ENCODE assay signal across 15 cellular contexts in genomic region chr2:31258351-31258750, GRCh38. TPM values are rescaled to one million over a fixed set of nuclear protein-coding genes. Genes with fewer than 3 reads are reported as not detected.
DNase-seq lines count a peak whose midpoint lies in the region; ATAC-seq and TF ChIP-seq lines count a peak whose summit lies in the region.
"Had no signal": no experiment of that assay in that cellular context is flagged by ENCODE, and none has a peak within 500 bp of the region (broad histone marks: within the 10 kb centered on the region; RNA-seq: fewer than 3 reads in every experiment).

No MANE protein-coding gene starts in this region.

- TF ChIP-seq EP300 in tibial nerve (IDR thresholded peaks at IDR 0.05), result no peak

- H3K4me1 ChIP-seq in tibial nerve, result no peaks in the 10 kb centered on the region

- no peak overlapping the region for H3K4me3 Mint-ChIP-seq in stimulated activated effector memory CD8-positive, alpha-beta T cell treated with anti-CD3 and anti-CD28 coated beads, Interleukin-12 subunit alpha, Interleukin-12 subunit beta, amount 100 ng/mL, for 72 hours
- H3K4me3 Mint-ChIP-seq: naive thymus-derived CD4-positive, alpha-beta T cell had no signal

- WGBS in tibial nerve, 2 donors, result 71 to 82% methylated on average over 5 of the region's 5 CpGs

- DNase-seq in stimulated activated effector memory CD8-positive, alpha-beta T cell treated with anti-CD3 and anti-CD28 coated beads, Interleukin-12 subunit alpha, Interleukin-12 subunit beta, amount 100 ng/mL, for 72 hours (ENCODE audit: low spot score in 2 of 2), result no peak
- DNase-seq in tibial nerve (ENCODE audit: low spot score in 2 of 2), result no peak
- DNase-seq in activated naive CD4-positive, alpha-beta T cell treated with Interleukin-2 at 50 U/mL for 16 hours, result no peak
- DNase-seq in NOMO-1 treated with dmso at 0.1 percent for 144 hours (lab: John Stamatoyannopoulos, UW; ENCODE audit: unreplicated experiment), result no peak
- DNase-seq: activated CD4-positive, alpha-beta T cell treated with anti-CD3 and anti-CD28 coated beads, Interleukin-2, amount 50 U/mL, for 1 hour; activated gamma-delta T cell; GM23248; left colon; naive thymus-derived CD4-positive, alpha-beta T cell; T-helper 1 cell had no signal

- H3K27ac Mint-ChIP-seq in stimulated activated effector memory CD8-positive, alpha-beta T cell treated with anti-CD3 and anti-CD28 coated beads, Interleukin-12 subunit alpha, Interleukin-12 subunit beta, amount 100 ng/mL, for 72 hours, result no peak overlapping the region
- H3K27ac Mint-ChIP-seq: naive thymus-derived CD4-positive, alpha-beta T cell had no signal

- no peak overlapping the region for H3K27ac ChIP-seq in tibial nerve
- H3K27ac ChIP-seq: cardiac muscle cell, GM23248 had no signal

- no peaks in the 10 kb centered on the region for H3K9me3 Mint-ChIP-seq in stimulated activated effector memory CD8-positive, alpha-beta T cell treated with anti-CD3 and anti-CD28 coated beads, Interleukin-12 subunit alpha, Interleukin-12 subunit beta, amount 100 ng/mL, for 72 hours
- H3K9me3 Mint-ChIP-seq: naive thymus-derived CD4-positive, alpha-beta T cell had no signal

- H3K36me3 Mint-ChIP-seq in stimulated activated effector memory CD8-positive, alpha-beta T cell treated with anti-CD3 and anti-CD28 coated beads, Interleukin-12 subunit alpha, Interleukin-12 subunit beta, amount 100 ng/mL, for 72 hours, result no peaks in the 10 kb centered on the region

- H3K4me1 Mint-ChIP-seq in stimulated activated effector memory CD8-positive, alpha-beta T cell treated with anti-CD3 and anti-CD28 coated beads, Interleukin-12 subunit alpha, Interleukin-12 subunit beta, amount 100 ng/mL, for 72 hours, result no peaks in the 10 kb centered on the region

- TF ChIP-seq CTCF in tibial nerve (IDR thresholded peaks at IDR 0.05), result no peak

- no peak overlapping the region for H3K4me3 ChIP-seq in tibial nerve
- H3K4me3 ChIP-seq: cardiac muscle cell, GM23248 had no signal

- no peaks in the 10 kb centered on the region for H3K9me3 ChIP-seq in tibial nerve

- ATAC-seq in GM18909 (IDR thresholded peaks at IDR 0.05; ENCODE audit: poor library complexity, unreplicated experiment) (peak; percentile 49), GM21717 (IDR thresholded peaks at IDR 0.05; ENCODE audit: unreplicated experiment) (peak; percentile 58), HG03175 (IDR thresholded peaks at IDR 0.05; ENCODE audit: unreplicated experiment) (peak; percentile 38)
- ATAC-seq in stimulated activated effector memory CD8-positive, alpha-beta T cell treated with anti-CD3 and anti-CD28 coated beads, Interleukin-12 subunit alpha, Interleukin-12 subunit beta, amount 100 ng/mL, for 72 hours, result peak; percentile 46
- ATAC-seq: left colon; naive thymus-derived CD4-positive, alpha-beta T cell; sciatic nerve had no signal

- TF ChIP-seq POLR2A in tibial nerve (IDR thresholded peaks at IDR 0.05), result no peak

- H3K27me3 ChIP-seq in tibial nerve, result no peaks in the 10 kb centered on the region
- H3K27me3 ChIP-seq: cardiac muscle cell had no signal

- H3K36me3 ChIP-seq in tibial nerve, result peaks cover 0 to 64% (median 0%) of the 10 kb centered on the region in 3 donors
- H3K36me3 ChIP-seq: cardiac muscle cell had no signal

RNA-seq across cellular contexts. Expression of gene EHD3, which starts 24.4 kb away (rescaled TPM):
- 10 to 100 TPM in 2 of 4 donors, 1 to 10 TPM in 2; 8.3 to 12.6 (median 9.3) TPM for total RNA-seq in tibial nerve

RNA-seq across cellular contexts. Expression of gene CAPN14, which starts 41.0 kb away (rescaled TPM):
- total RNA-seq in tibial nerve, result not detected
